Comparison of ENCODE assay signal across 30 cellular contexts in genomic region chr5:76419597-76419996, GRCh38. TPM values are rescaled to one million over a fixed set of nuclear protein-coding genes. Genes with fewer than 3 reads are reported as not detected.
"Had no signal": no experiment of that assay in that cellular context is flagged by ENCODE, and none has a peak within 500 bp of the region (broad histone marks: within the 10 kb centered on the region; RNA-seq: fewer than 3 reads in every experiment).

No MANE protein-coding gene starts in this region.

- ATAC-seq: activated CD4-positive, CD25-positive, alpha-beta regulatory T cell treated with anti-CD3 and anti-CD28 coated beads, Interleukin-2, amount 50 U/mL, for 24 hours; pancreas; sciatic nerve; stimulated activated naive CD8-positive, alpha-beta T cell treated with anti-CD3 and anti-CD28 coated beads, Interleukin-15, amount 100 ng/mL, for 72 hours had no signal

- H3K4me3 ChIP-seq: esophagus squamous epithelium, left ventricle myocardium inferior, lung, pancreas, prostate gland, skin epidermis, uterus had no signal

- H3K27me3 Mint-ChIP-seq: activated CD4-positive, alpha-beta memory T cell treated with anti-CD3 and anti-CD28 coated beads for 36 hours; activated naive CD4-positive, alpha-beta T cell treated with anti-CD3 and anti-CD28 coated beads, Interleukin-2, amount 50 U/mL, for 24 hours; stimulated activated naive CD8-positive, alpha-beta T cell treated with anti-CD3 and anti-CD28 coated beads, Interleukin-15, amount 100 ng/mL, for 72 hours; type B pancreatic cell had no signal

- H3K36me3 Mint-ChIP-seq: type B pancreatic cell had no signal

- H3K27ac Mint-ChIP-seq: activated CD4-positive, alpha-beta memory T cell treated with anti-CD3 and anti-CD28 coated beads for 36 hours; activated naive CD4-positive, alpha-beta T cell treated with anti-CD3 and anti-CD28 coated beads, Interleukin-2, amount 50 U/mL, for 24 hours; activated T-helper 2 cell treated with anti-CD3 and anti-CD28 coated beads, Interferon-gamma antibody, Interleukin-2, Interleukin-4, amounts not matched to agents 10 μg/mL and 5 μg/mL and 100 μg/mL, durations not matched to agents 14 hours and 24 hours and 36 hours; type B pancreatic cell had no signal

- H3K36me3 ChIP-seq: esophagus squamous epithelium, left ventricle myocardium inferior, pancreas, prostate gland, uterus had no signal

- H3K9me3 Mint-ChIP-seq: activated CD4-positive, alpha-beta memory T cell treated with anti-CD3 and anti-CD28 coated beads for 36 hours; activated naive CD4-positive, alpha-beta T cell treated with anti-CD3 and anti-CD28 coated beads, Interleukin-2, amount 50 U/mL, for 24 hours; activated T-helper 2 cell treated with anti-CD3 and anti-CD28 coated beads, Interferon-gamma antibody, Interleukin-2, Interleukin-4, amounts not matched to agents 10 μg/mL and 5 μg/mL and 100 μg/mL, durations not matched to agents 14 hours and 24 hours and 36 hours; stimulated activated naive CD8-positive, alpha-beta T cell treated with anti-CD3 and anti-CD28 coated beads, Interleukin-15, amount 100 ng/mL, for 72 hours; type B pancreatic cell had no signal

- H3K27ac ChIP-seq: epithelial cell of prostate, esophagus squamous epithelium, left ventricle myocardium inferior, pancreas, prostate gland, skin epidermis, uterus had no signal

- H3K4me1 ChIP-seq: esophagus squamous epithelium, left ventricle myocardium inferior, uterus had no signal

- H3K27me3 ChIP-seq: esophagus squamous epithelium, pancreas, uterus had no signal

- H3K9me3 ChIP-seq: esophagus squamous epithelium, left ventricle myocardium inferior, pancreas, prostate gland, uterus had no signal

- H3K4me3 Mint-ChIP-seq: activated CD4-positive, alpha-beta memory T cell treated with anti-CD3 and anti-CD28 coated beads for 36 hours; activated naive CD4-positive, alpha-beta T cell treated with anti-CD3 and anti-CD28 coated beads, Interleukin-2, amount 50 U/mL, for 24 hours; stimulated activated naive CD8-positive, alpha-beta T cell treated with anti-CD3 and anti-CD28 coated beads, Interleukin-15, amount 100 ng/mL, for 72 hours; type B pancreatic cell had no signal

- DNase-seq: activated CD4-positive, alpha-beta memory T cell treated with anti-CD3 and anti-CD28 coated beads for 36 hours; activated CD4-positive, alpha-beta T cell treated with anti-CD3 and anti-CD28 coated beads for 48 hours; activated CD8-positive, alpha-beta memory T cell treated with anti-CD3 and anti-CD28 coated beads, Interleukin-2, amount 50 U/mL, for 4 hours; activated T-cell treated with anti-CD3 and anti-CD28 coated beads, Interleukin-2, amount 50 U/mL, for 1 hour; anterior cingulate cortex; dermis blood vessel endothelial cell; effector CD4-positive, alpha-beta T cell; esophagus squamous epithelium; foreskin melanocyte; islet precursor cell; left ventricle myocardium inferior; mesendoderm; pancreas; retina; stimulated activated CD4-positive, alpha-beta T cell treated with anti-CD3 and anti-CD28 coated beads, Interleukin-12 subunit alpha, Interleukin-12 subunit beta, amount 100 ng/mL, for 4 hours; stimulated activated CD4-positive, alpha-beta T cell treated with anti-CD3 and anti-CD28 coated beads, Interleukin-4, amount 100 ng/mL, for 1 hour; stimulated activated naive CD8-positive, alpha-beta T cell treated with anti-CD3 and anti-CD28 coated beads, Interleukin-15, amount 100 ng/mL, for 72 hours; substantia nigra; T-helper 1 cell; uterus had no signal

RNA-seq across cellular contexts. Expression of gene IQGAP2, which starts 16.5 kb away (rescaled TPM):
- total RNA-seq: bronchial epithelial cell had no signal
